ENCODE assay signal across 9 cellular contexts in the genomic region with DNA sequence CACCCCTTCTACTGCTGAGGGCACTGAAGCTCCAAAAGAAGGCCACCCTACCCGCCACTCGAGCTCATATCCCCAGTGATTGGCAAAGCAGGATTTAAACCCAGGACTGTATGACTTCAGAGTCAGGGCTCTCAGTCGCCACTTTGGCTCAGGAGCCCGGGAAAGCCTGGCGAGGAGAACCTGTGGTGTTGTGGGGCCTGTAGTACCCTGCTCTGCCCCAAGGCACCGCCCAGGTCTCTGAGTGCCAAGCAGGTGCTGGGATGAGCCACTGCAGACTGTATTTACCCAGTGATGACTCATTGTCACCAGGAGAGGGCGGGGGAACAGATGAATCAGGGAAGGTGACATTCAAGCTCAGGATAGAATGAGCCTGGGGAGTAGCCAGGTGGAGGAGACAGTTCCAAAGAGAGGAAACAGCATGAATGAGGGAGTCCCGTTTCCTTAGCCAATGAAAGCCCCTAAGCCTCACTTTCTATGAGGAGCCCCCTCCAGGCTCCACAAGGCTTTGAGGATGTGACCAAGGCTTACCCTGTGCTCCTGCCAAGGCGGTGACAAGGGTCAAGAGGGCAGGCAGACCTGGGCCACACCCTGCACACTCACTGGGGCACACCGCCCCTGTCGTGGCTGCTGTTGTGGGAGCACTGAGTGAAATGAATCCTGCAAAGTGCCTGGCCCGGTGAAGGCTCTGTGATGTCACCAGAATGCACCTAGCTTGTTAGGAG. TPM values are rescaled to one million over a fixed set of nuclear protein-coding genes. Genes with fewer than 3 reads are reported as not detected.
A peak's percentile ranks its signal among the peaks of the same experiment; 100 is the strongest.
DNase-seq lines count a peak whose midpoint lies in the region; ATAC-seq and TF ChIP-seq lines count a peak whose summit lies in the region.
"Had no signal": no experiment of that assay in that cellular context is flagged by ENCODE, and none has a peak within 500 bp of the region (broad histone marks: within the 10 kb centered on the region; RNA-seq: fewer than 3 reads in every experiment).

No MANE protein-coding gene starts in this region.

- CTCF ChIA-PET in RWPE1 (lab: Yijun Ruan, JAX), result interaction anchor here (0.6 to 4.4 kb wide), 9 partner anchors 12 to 1444 kb away, joined by 3 to 43 read pairs (median 4); no protein-coding TSS in a partner anchor
- CTCF ChIA-PET in activated naive CD4-positive, alpha-beta T cell treated with anti-CD3 and anti-CD28 coated beads, Interleukin-2, amount 10 ng/mL, durations not matched to agents 7 days and 5 days (lab: Charles Lee), result interaction anchor here (0.6 to 17.2 kb wide), 17 partner anchors 8 to 169 kb away, joined by 3 to 247 read pairs (median 7); partner anchors contain the start of genes EEIG1 and NAIF1

- POLR2A ChIA-PET in RWPE1 (lab: Yijun Ruan, JAX; ENCODE audit: low non-redundant PET), result no interaction called here

- H3K27ac ChIP-seq in RWPE1, result peak overlapping the region; percentile 88
- H3K27ac ChIP-seq in hepatocyte, result peak overlapping the region; percentile 90

- H3K4me3 ChIP-seq in hepatocyte, result no peak overlapping the region

- peak overlapping the region; percentile 64 for H3K4me2 ChIP-seq in hepatocyte

- 53% methylated on average over 12 of the region's 12 CpGs for WGBS in hepatocyte (ENCODE audit: low lambda C conversion rate, missing lambda C conversion rate)

- no peaks in the 10 kb centered on the region for H3K36me3 ChIP-seq in hepatocyte (replicated peaks; ENCODE audit: insufficient read depth, low read depth)

- no peaks in the 10 kb centered on the region for H3K27me3 Mint-ChIP-seq in activated naive CD4-positive, alpha-beta T cell treated with anti-CD3 and anti-CD28 coated beads, Interleukin-2, amount 10 ng/mL, durations not matched to agents 7 days and 5 days

- ATAC-seq in GM18502 (IDR thresholded peaks at IDR 0.05; ENCODE audit: poor library complexity, unreplicated experiment) (peak; percentile 58), GM21360 (IDR thresholded peaks at IDR 0.05; ENCODE audit: unreplicated experiment) (no peak), HG03045 (IDR thresholded peaks at IDR 0.05; ENCODE audit: unreplicated experiment) (no peak)

- H3K4me1 ChIP-seq in hepatocyte (ENCODE audit: insufficient read depth), result peaks cover 49% of the 10 kb centered on the region

- peaks cover 33% of the 10 kb centered on the region for H4K20me1 ChIP-seq in hepatocyte (ENCODE audit: insufficient read depth, poor library complexity, severe bottlenecking)

- H3K79me2 ChIP-seq in hepatocyte, result peaks cover 95% of the 10 kb centered on the region

- TF ChIP-seq CTCF in RWPE1 (conservative IDR thresholded peaks at IDR 0.05; ENCODE audit: low read depth) (no peak; the same call in 1 of the 2 replicates), hepatocyte (IDR thresholded peaks at IDR 0.05; ENCODE audit: poor library complexity) (peak; percentile 37)

- no peaks in the 10 kb centered on the region for H3K9me3 Mint-ChIP-seq in activated naive CD4-positive, alpha-beta T cell treated with anti-CD3 and anti-CD28 coated beads, Interleukin-2, amount 10 ng/mL, durations not matched to agents 7 days and 5 days
- H3K9me3 Mint-ChIP-seq: dendritic cell treated with granulocyte-macrophage colony-stimulating factor and Interleukin-4, amounts not matched to agents 40 ng/mL and 50 ng/mL, for 4 days had no signal

- no peaks in the 10 kb centered on the region for H3K9me3 ChIP-seq in hepatocyte (ENCODE audit: low read depth)

- DNase-seq in Kasumi-1 (lab: John Stamatoyannopoulos, UW), result peak; percentile 19 to 55
- peak; percentile 94 for DNase-seq in RWPE1 (ENCODE audit: low spot score)
- DNase-seq in activated naive CD4-positive, alpha-beta T cell treated with anti-CD3 and anti-CD28 coated beads, Interleukin-2, amount 10 ng/mL, durations not matched to agents 7 days and 5 days, result peak; percentile 83
- DNase-seq in hepatocyte (ENCODE audit: low spot score), result peak; percentile 90
- peak; percentile 77 to 85 (median 79) for DNase-seq in stimulated activated CD4-positive, alpha-beta T cell treated with anti-CD3 and anti-CD28 coated beads, Interleukin-12 subunit alpha, Interleukin-12 subunit beta, amount 100 ng/mL, for 48 hours (ENCODE audit: low read depth in 2 of 3, low spot score in 1 of 3)

- peak overlapping the region; percentile 32 for H3K4me3 Mint-ChIP-seq in activated naive CD4-positive, alpha-beta T cell treated with anti-CD3 and anti-CD28 coated beads, Interleukin-2, amount 10 ng/mL, durations not matched to agents 7 days and 5 days
- H3K4me3 Mint-ChIP-seq: dendritic cell treated with granulocyte-macrophage colony-stimulating factor and Interleukin-4, amounts not matched to agents 40 ng/mL and 50 ng/mL, for 4 days had no signal

- no peak overlapping the region for H2AFZ ChIP-seq in hepatocyte

- no peaks in the 10 kb centered on the region for H3K27me3 ChIP-seq in hepatocyte

- no peaks in the 10 kb centered on the region for H3K9me2 ChIP-seq in hepatocyte (replicated peaks; ENCODE audit: insufficient read depth)

- peak overlapping the region; percentile 69 for H3K27ac Mint-ChIP-seq in activated naive CD4-positive, alpha-beta T cell treated with anti-CD3 and anti-CD28 coated beads, Interleukin-2, amount 10 ng/mL, durations not matched to agents 7 days and 5 days
- H3K27ac Mint-ChIP-seq: dendritic cell treated with granulocyte-macrophage colony-stimulating factor and Interleukin-4, amounts not matched to agents 40 ng/mL and 50 ng/mL, for 4 days had no signal

- peaks cover 51% of the 10 kb centered on the region for H3K36me3 Mint-ChIP-seq in activated naive CD4-positive, alpha-beta T cell treated with anti-CD3 and anti-CD28 coated beads, Interleukin-2, amount 10 ng/mL, durations not matched to agents 7 days and 5 days

- H3K4me1 Mint-ChIP-seq in activated naive CD4-positive, alpha-beta T cell treated with anti-CD3 and anti-CD28 coated beads, Interleukin-2, amount 10 ng/mL, durations not matched to agents 7 days and 5 days, result peaks cover 94% of the 10 kb centered on the region

RNA-seq across cellular contexts. Expression of gene DPM2, which starts 17.8 kb away (rescaled TPM):
- total RNA-seq in hepatocyte, result 19.2 and 22.4 TPM in 2 replicates
- 57.1 and 61.9 TPM in 2 replicates for polyA plus RNA-seq in hepatocyte

RNA-seq across cellular contexts. Expression of gene PIP5KL1, which starts 24.9 kb away (rescaled TPM):
- 1.6 and 3.7 TPM in 2 replicates for total RNA-seq in hepatocyte
- 1.4 and 2.5 TPM in 2 replicates for polyA plus RNA-seq in hepatocyte

RNA-seq across cellular contexts. Expression of gene EEIG1, which starts 25.3 kb away (rescaled TPM):
- 38.1 and 47.9 TPM in 2 replicates for total RNA-seq in hepatocyte
- 43.6 and 44.1 TPM in 2 replicates for polyA plus RNA-seq in hepatocyte

RNA-seq across cellular contexts. Expression of gene ST6GALNAC4, which starts 38.6 kb away (rescaled TPM):
- total RNA-seq in hepatocyte, result 13.2 and 14.6 TPM in 2 replicates
- polyA plus RNA-seq in hepatocyte, result 14.3 and 15.2 TPM in 2 replicates

RNA-seq across cellular contexts. Expression of gene ST6GALNAC6, which starts 56.1 kb away (rescaled TPM):
- 31.8 and 37.3 TPM in 2 replicates for total RNA-seq in hepatocyte
- 47.7 and 61.2 TPM in 2 replicates for polyA plus RNA-seq in hepatocyte

Comparison
In these comparisons a context has a peak if more than half of its experiments do, and no peak if none do; other contexts are left out.
1. DNase-seq: peak in every context shown above with its lines; median percentile 94 in RWPE1; 90 in hepatocyte; 83 in activated naive CD4-positive, alpha-beta T cell treated with anti-CD3 and anti-CD28 coated beads, Interleukin-2, amount 10 ng/mL, durations not matched to agents 7 days and 5 days; 79 in stimulated activated CD4-positive, alpha-beta T cell treated with anti-CD3 and anti-CD28 coated beads, Interleukin-12 subunit alpha, Interleukin-12 subunit beta, amount 100 ng/mL, for 48 hours; 37 in Kasumi-1.